Comparison of ENCODE assay signal across 18 cellular contexts in the genomic region with DNA sequence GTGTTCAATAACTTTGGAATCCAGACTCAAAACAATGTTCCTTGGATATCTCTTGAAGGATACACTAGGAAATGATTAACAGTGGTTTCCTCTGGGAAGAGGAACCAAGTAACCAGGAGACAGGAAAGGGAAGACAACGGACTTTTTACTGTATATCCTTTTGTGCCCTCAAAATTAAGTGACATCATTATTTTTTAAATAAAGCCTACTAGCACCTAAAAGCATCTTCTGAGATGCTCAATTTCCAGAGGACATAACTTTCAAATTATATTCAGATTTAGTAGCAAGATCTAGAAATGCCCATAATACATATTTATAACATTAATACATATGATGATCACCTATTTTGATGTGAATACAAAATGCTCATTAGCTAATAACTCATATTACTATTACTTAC.
"Had no signal": no experiment of that assay in that cellular context is flagged by ENCODE, and none has a peak within 500 bp of the region (broad histone marks: within the 10 kb centered on the region; RNA-seq: fewer than 3 reads in every experiment).

No MANE protein-coding gene starts in this region.

- H3K27me3 Mint-ChIP-seq: activated B cell treated with CpG ODN at 0.5 μM for 24 hours; activated CD4-positive, alpha-beta T cell treated with anti-CD3 and anti-CD28 coated beads, Interleukin-2, amount 10 ng/mL, durations not matched to agents 24 days and 14 days; naive thymus-derived CD8-positive, alpha-beta T cell; type B pancreatic cell had no signal

- H3K4me3 Mint-ChIP-seq: activated B cell treated with CpG ODN at 0.5 μM for 24 hours; activated CD4-positive, alpha-beta T cell treated with anti-CD3 and anti-CD28 coated beads, Interleukin-2, amount 10 ng/mL, durations not matched to agents 24 days and 14 days; activated T-helper 1 cell treated with anti-CD3 and anti-CD28 coated beads, Interleukin-12 subunit alpha, Interleukin-12 subunit beta, Interleukin-2, Interleukin-4 antibody, amounts not matched to agents 30 ng/mL and 10 ng/mL and 1 ng/mL, durations not matched to agents 14 hours and 24 hours and 36 hours; type B pancreatic cell had no signal

- H3K27ac Mint-ChIP-seq: activated CD4-positive, alpha-beta T cell treated with anti-CD3 and anti-CD28 coated beads, Interleukin-2, amount 10 ng/mL, durations not matched to agents 24 days and 14 days; activated T-helper 1 cell treated with anti-CD3 and anti-CD28 coated beads, Interleukin-12 subunit alpha, Interleukin-12 subunit beta, Interleukin-2, Interleukin-4 antibody, amounts not matched to agents 30 ng/mL and 10 ng/mL and 1 ng/mL, durations not matched to agents 14 hours and 24 hours and 36 hours; type B pancreatic cell had no signal

- ATAC-seq: left ventricle myocardium superior; naive thymus-derived CD8-positive, alpha-beta T cell; stimulated activated naive CD8-positive, alpha-beta T cell treated with anti-CD3 and anti-CD28 coated beads, Interleukin-15, Interleukin-2, amounts not matched to agents 100 U/mL and 50 U/mL, for 24 hours had no signal

- H3K9me3 Mint-ChIP-seq: activated B cell treated with CpG ODN at 0.5 μM for 24 hours; activated T-helper 1 cell treated with anti-CD3 and anti-CD28 coated beads, Interleukin-12 subunit alpha, Interleukin-12 subunit beta, Interleukin-2, Interleukin-4 antibody, amounts not matched to agents 30 ng/mL and 10 ng/mL and 1 ng/mL, durations not matched to agents 14 hours and 24 hours and 36 hours; naive thymus-derived CD8-positive, alpha-beta T cell; type B pancreatic cell had no signal

- H3K27ac ChIP-seq: ascending aorta, breast epithelium, right atrium auricular region, skin epidermis had no signal

- DNase-seq: activated B cell treated with CpG ODN at 0.5 μM for 24 hours; activated CD4-positive, alpha-beta T cell treated with anti-CD3 and anti-CD28 coated beads, Interleukin-2, amount 10 ng/mL, durations not matched to agents 24 days and 14 days; activated naive CD4-positive, alpha-beta T cell; foreskin fibroblast; glutamatergic neuron; left ventricle myocardium superior; mesenchymal stem cell; naive thymus-derived CD8-positive, alpha-beta T cell; posterior cingulate gyrus; stimulated activated CD4-positive, alpha-beta T cell treated with anti-CD3 and anti-CD28 coated beads, Interleukin-15, amount 100 ng/mL, for 24 hours; stimulated activated CD4-positive, alpha-beta T cell treated with anti-CD3 and anti-CD28 coated beads, Interleukin-4, amount 100 ng/mL, for 1 hour; stimulated activated naive CD8-positive, alpha-beta T cell treated with anti-CD3 and anti-CD28 coated beads, Interleukin-15, Interleukin-2, amounts not matched to agents 100 U/mL and 50 U/mL, for 24 hours had no signal
